Comparison of ENCODE assay signal across 40 cellular contexts in the genomic region with DNA sequence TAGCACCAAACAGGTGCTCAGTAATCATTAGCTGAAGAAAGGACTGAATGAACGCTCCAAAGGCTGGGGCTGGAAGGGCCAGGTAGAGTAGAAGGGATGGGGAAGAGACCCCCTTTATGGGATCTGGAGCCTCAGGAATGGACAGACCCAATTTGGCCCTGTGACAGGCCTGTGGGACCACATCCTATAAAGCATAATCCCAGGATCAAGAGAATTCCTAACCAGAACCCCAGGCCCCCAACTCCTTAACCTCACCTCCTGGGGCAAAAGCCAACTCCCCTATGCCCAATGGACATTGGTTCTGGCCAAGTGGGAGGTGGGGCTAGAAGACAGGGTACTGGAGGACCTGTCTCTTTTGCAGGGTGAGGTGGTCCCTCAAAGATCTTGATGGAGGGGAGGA. TPM values are rescaled to one million over a fixed set of nuclear protein-coding genes. Genes with fewer than 3 reads are reported as not detected.
"Had no signal": no experiment of that assay in that cellular context is flagged by ENCODE, and none has a peak within 500 bp of the region (broad histone marks: within the 10 kb centered on the region; RNA-seq: fewer than 3 reads in every experiment).

No MANE protein-coding gene starts in this region.

- ATAC-seq: activated CD4-positive, alpha-beta T cell treated with anti-CD3 and anti-CD28 coated beads for 36 hours; activated CD4-positive, CD25-positive, alpha-beta regulatory T cell treated with anti-CD3 and anti-CD28 coated beads, Interleukin-2, amount 50 U/mL, for 24 hours; activated CD8-positive, alpha-beta T cell treated with anti-CD3 and anti-CD28 coated beads, Interleukin-2, amount 10 ng/mL, durations not matched to agents 7 days and 5 days; body of pancreas; Right ventricle myocardium inferior; WTC11 had no signal

- H3K4me3 Mint-ChIP-seq: activated CD4-positive, alpha-beta T cell treated with anti-CD3 and anti-CD28 coated beads for 36 hours; activated CD4-positive, alpha-beta T cell treated with anti-CD3 and anti-CD28 coated beads, Interleukin-2, amount 10 ng/mL, durations not matched to agents 7 days and 5 days; activated CD8-positive, alpha-beta T cell treated with anti-CD3 and anti-CD28 coated beads, Interleukin-2, amount 10 ng/mL, durations not matched to agents 7 days and 5 days; activated T-cell treated with anti-CD3 and anti-CD28 coated beads, Interleukin-2, amount 50 U/mL, for 24 hours; T-helper 2 cell treated with Interferon-gamma antibody and Interleukin-4, amounts not matched to agents 5 μg/mL and 100 μg/mL, for 36 hours; WTC11 had no signal

- H3K4me1 Mint-ChIP-seq: WTC11 had no signal

- H3K4me1 ChIP-seq: adrenal gland, body of pancreas had no signal

- H3K27ac Mint-ChIP-seq: activated CD4-positive, alpha-beta T cell treated with anti-CD3 and anti-CD28 coated beads for 36 hours; activated CD4-positive, alpha-beta T cell treated with anti-CD3 and anti-CD28 coated beads, Interleukin-2, amount 10 ng/mL, durations not matched to agents 7 days and 5 days; activated CD8-positive, alpha-beta T cell treated with anti-CD3 and anti-CD28 coated beads, Interleukin-2, amount 10 ng/mL, durations not matched to agents 7 days and 5 days; activated naive CD4-positive, alpha-beta T cell treated with anti-CD3 and anti-CD28 coated beads, Interleukin-2, amount 50 U/mL, for 24 hours; activated T-cell treated with anti-CD3 and anti-CD28 coated beads, Interleukin-2, amount 50 U/mL, for 24 hours; activated T-helper 2 cell treated with anti-CD3 and anti-CD28 coated beads, Interferon-gamma antibody, Interleukin-2, Interleukin-4, amounts not matched to agents 10 μg/mL and 5 μg/mL and 100 μg/mL, durations not matched to agents 14 hours and 24 hours and 36 hours; T-helper 2 cell treated with Interferon-gamma antibody and Interleukin-4, amounts not matched to agents 5 μg/mL and 100 μg/mL, for 36 hours; WTC11 had no signal

- DNase-seq: activated CD4-positive, alpha-beta T cell treated with anti-CD3 and anti-CD28 coated beads for 36 hours; activated CD4-positive, alpha-beta T cell treated with anti-CD3 and anti-CD28 coated beads, Interleukin-2, amount 10 ng/mL, durations not matched to agents 7 days and 5 days; activated CD4-positive, alpha-beta T cell treated with anti-CD3 and anti-CD28 coated beads, Interleukin-2, amount 50 U/mL, for 48 hours; activated CD8-positive, alpha-beta T cell treated with anti-CD3 and anti-CD28 coated beads, Interleukin-2, amount 10 ng/mL, durations not matched to agents 7 days and 5 days; activated gamma-delta T cell; activated naive CD4-positive, alpha-beta T cell treated with Interleukin-2 at 50 U/mL for 16 hours; activated T-cell treated with anti-CD3 and anti-CD28 coated beads, Interleukin-2, amount 50 U/mL, for 24 hours; adrenal gland; body of pancreas; caudate nucleus; cerebellar nuclear complex; Karpas-422; NCI-H1048; NCI-H1105 treated with DMSO at 0.1 percent for 48 hours; NCI-H1436; NCI-H1694; NCI-H1930; NCI-H2081 treated with DMSO at 0.1 percent for 48 hours; NCI-H345; NCI-H510A; NCI-H526; NCI-H748 treated with DMSO at 0.1 percent for 48 hours; NK-92 treated with Interleukin-12 subunit alpha and Interleukin-12 subunit beta, amount 100 ng/mL, for 24 hours; PC-9; SIG-M5; SW 1271 had no signal

- H3K9me3 ChIP-seq: adrenal gland, body of pancreas had no signal

- H3K36me3 Mint-ChIP-seq: WTC11 had no signal

- FAIRE-seq: astrocyte, bronchial epithelial cell, RCC 7860, TTC549 had no signal

- H3K4me3 ChIP-seq: adrenal gland, body of pancreas, PC-9 had no signal

- H3K27ac ChIP-seq: adrenal gland, body of pancreas, PC-9, RWPE1 had no signal

- H3K36me3 ChIP-seq: adrenal gland had no signal

RNA-seq across cellular contexts. Expression of a gene that starts 9.2 kb away (rescaled TPM):
- total RNA-seq: MCF 10A had no signal

RNA-seq across cellular contexts. Expression of a gene that starts 10.1 kb away (rescaled TPM):
- total RNA-seq: activated CD4-positive, alpha-beta T cell treated with anti-CD3 and anti-CD28 coated beads, Interleukin-2, amount 10 ng/mL, durations not matched to agents 7 days and 5 days; activated CD8-positive, alpha-beta T cell treated with anti-CD3 and anti-CD28 coated beads, Interleukin-2, amount 10 ng/mL, durations not matched to agents 7 days and 5 days; bronchial epithelial cell; MCF 10A; PC-9; WTC11 had no signal

RNA-seq across cellular contexts. Expression of a gene that starts 42.6 kb away (rescaled TPM):
- total RNA-seq: activated CD4-positive, alpha-beta T cell treated with anti-CD3 and anti-CD28 coated beads, Interleukin-2, amount 10 ng/mL, durations not matched to agents 7 days and 5 days; activated CD8-positive, alpha-beta T cell treated with anti-CD3 and anti-CD28 coated beads, Interleukin-2, amount 10 ng/mL, durations not matched to agents 7 days and 5 days; bronchial epithelial cell; MCF 10A; SK-MEL-5; T-helper 1 cell treated with Interleukin-12 subunit alpha and Interleukin-12 subunit beta and Interleukin-4 antibody, amounts not matched to agents 30 ng/mL and 1 ng/mL, for 36 hours had no signal
